14 cellular contexts compared by ENCODE assay signal in genomic region chr1:202561726-202562442, GRCh38.
DNase-seq lines count a peak whose midpoint lies in the region; ATAC-seq, FAIRE-seq and TF ChIP-seq lines count a peak whose summit lies in the region.
"Had no signal": no experiment of that assay in that cellular context is flagged by ENCODE, and none has a peak within 500 bp of the region (broad histone marks: within the 10 kb centered on the region; RNA-seq: fewer than 3 reads in every experiment).

No MANE protein-coding gene starts in this region.

- H4K20me1 ChIP-seq in hepatocyte (ENCODE audit: insufficient read depth, poor library complexity, severe bottlenecking): no peaks in the 10 kb centered on the region

- DNase-seq in GM19239 (ENCODE audit: insufficient read length, low spot score) (no peak), WERI-Rb-1 (no peak), hepatocyte (ENCODE audit: low spot score) (no peak), thoracic aorta (ENCODE audit: low spot score) (no peak), urothelium cell line (ENCODE audit: low spot score) (no peak), KG1 (lab: John Stamatoyannopoulos, UW) (no peak)
- DNase-seq: activated CD8-positive, alpha-beta memory T cell treated with anti-CD3 and anti-CD28 coated beads for 24 hours; CD8-positive, alpha-beta T cell; GF-D8; NCI-H1105 treated with DMSO at 0.1 percent for 48 hours; NCI-H446 treated with DMSO at 0.1 percent for 48 hours had no signal

- no peaks in the 10 kb centered on the region for H3K79me2 ChIP-seq in hepatocyte

- H3K9me2 ChIP-seq in hepatocyte (replicated peaks; ENCODE audit: insufficient read depth): no peaks in the 10 kb centered on the region

- FAIRE-seq in GM19239 (lab: Jason Lieb, UNC) (peak; percentile 74), urothelium cell line (lab: Jason Lieb, UNC) (no peak)

- ATAC-seq in thoracic aorta (ENCODE audit: insufficient number of reproducible peaks, low FRiP score, low read depth) (no peak), GM21360 (IDR thresholded peaks at IDR 0.05; ENCODE audit: unreplicated experiment) (no peak), GM18517 (IDR thresholded peaks at IDR 0.05; ENCODE audit: unreplicated experiment) (no peak)
- ATAC-seq: CD8-positive, alpha-beta T cell; left lobe of liver had no signal

- peaks cover 24% of the 10 kb centered on the region for H3K36me3 ChIP-seq in WERI-Rb-1
- no peaks in the 10 kb centered on the region for H3K36me3 ChIP-seq in hepatocyte (replicated peaks; ENCODE audit: insufficient read depth, low read depth)
- H3K36me3 ChIP-seq in thoracic aorta: peaks cover 28% of the 10 kb centered on the region

- H3K4me1 ChIP-seq in hepatocyte (ENCODE audit: insufficient read depth): no peaks in the 10 kb centered on the region
- peaks cover 73 to 96% of the 10 kb centered on the region in 2 donors for H3K4me1 ChIP-seq in thoracic aorta (ENCODE audit: control insufficient read depth in 1 of 2, low read depth in 2 of 2)

- TF ChIP-seq CTCF in WERI-Rb-1 (IDR thresholded peaks at IDR 0.05; ENCODE audit: low read depth, low read length) (peak; percentile 59), hepatocyte (IDR thresholded peaks at IDR 0.05; ENCODE audit: poor library complexity) (peak; percentile 7), thoracic aorta (IDR thresholded peaks at IDR 0.05) (peak; percentile 41)

- no peak overlapping the region for H3K27ac ChIP-seq in WERI-Rb-1
- H3K27ac ChIP-seq in hepatocyte: no peak overlapping the region
- H3K27ac ChIP-seq in thoracic aorta: peak overlapping the region; percentile 57 to 73

- no peak overlapping the region for H3K4me2 ChIP-seq in hepatocyte

- WGBS in hepatocyte (ENCODE audit: low lambda C conversion rate, missing lambda C conversion rate): 90% methylated on average over 2 of the region's 2 CpGs

- H3K27me3 ChIP-seq in WERI-Rb-1 (ENCODE audit: insufficient read depth, low read depth, severe bottlenecking): no peaks in the 10 kb centered on the region
- H3K27me3 ChIP-seq in hepatocyte: no peaks in the 10 kb centered on the region
- H3K27me3 ChIP-seq in thoracic aorta (replicated peaks; ENCODE audit: insufficient read depth): no peaks in the 10 kb centered on the region

- H3K9me3 ChIP-seq in WERI-Rb-1 (ENCODE audit: severe bottlenecking) (no peaks in the 10 kb centered on the region), hepatocyte (ENCODE audit: low read depth) (no peaks in the 10 kb centered on the region), thoracic aorta (no peaks in the 10 kb centered on the region)

- no peak overlapping the region for H2AFZ ChIP-seq in hepatocyte

- H3K4me3 ChIP-seq in WERI-Rb-1 (ENCODE audit: low read depth, low read length): no peak overlapping the region
- no peak overlapping the region for H3K4me3 ChIP-seq in hepatocyte
- H3K4me3 ChIP-seq in thoracic aorta: peak overlapping the region; percentile 36

Comparison
In these comparisons a context has a peak if more than half of its experiments do, and no peak if none do; other contexts are left out.
1. H3K27ac ChIP-seq: peak in thoracic aorta (2 of 2); none in WERI-Rb-1 (single experiment) and hepatocyte (single experiment).
2. CTCF ChIP-seq: peak in every context shown above with its lines; median percentile 59 in WERI-Rb-1; 41 in thoracic aorta; 7 in hepatocyte.